In the genomic region with DNA sequence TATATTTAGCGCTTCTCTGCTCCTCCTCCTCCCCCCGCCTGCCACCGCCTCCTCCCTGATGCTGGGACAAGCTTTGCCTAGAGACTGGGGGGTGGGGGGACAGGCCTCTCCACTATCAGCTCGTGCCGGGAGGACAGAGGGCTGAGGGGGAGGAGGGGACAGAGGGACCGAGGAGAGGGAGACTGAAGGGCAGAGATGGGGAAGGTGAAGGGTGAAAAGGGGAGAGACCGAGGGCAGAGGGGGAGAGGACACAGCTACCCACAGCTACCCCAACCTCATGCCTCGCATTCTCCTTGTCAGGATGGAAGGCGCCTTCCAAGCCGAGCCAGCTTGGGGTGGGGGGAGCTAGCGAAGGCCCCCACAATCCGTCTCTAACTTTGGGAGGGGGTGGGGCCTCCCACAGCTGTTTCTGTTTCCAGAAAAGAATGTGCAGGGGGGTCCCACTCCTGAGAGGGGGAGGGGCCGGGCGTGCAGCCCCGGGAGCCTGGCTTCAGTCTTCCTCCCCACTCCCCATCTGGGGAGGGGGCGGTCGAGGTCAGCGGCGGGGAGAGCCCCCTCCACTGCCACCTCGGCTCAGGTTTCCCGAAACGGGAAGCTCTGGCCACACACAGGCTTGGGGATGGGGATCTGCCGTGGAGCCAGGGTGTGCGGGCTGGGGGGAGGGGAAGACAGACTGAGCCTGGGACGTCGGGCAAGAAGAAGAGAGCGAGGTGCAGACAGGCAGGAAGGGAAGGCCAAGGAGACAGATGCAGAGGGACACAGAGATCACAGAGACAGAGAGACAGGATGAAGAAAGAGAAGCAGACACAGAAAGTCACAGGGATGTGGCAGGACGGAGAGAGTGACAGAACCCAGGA, we compare ENCODE assay signal across 1 cellular context.
A peak's percentile ranks its signal among the peaks of the same experiment; 100 is the strongest.
TF ChIP-seq lines count a peak whose summit lies in the region.

No MANE protein-coding gene starts in this region.

TF ChIP-seq in H1, 55 proteins besides CTCF, POLR2A, EP300 and RAD21:
- TF ChIP-seq NRF1 (IDR thresholded peaks at IDR 0.05; ENCODE audit: low read depth, low read length) (no peak), BACH1 (IDR thresholded peaks at IDR 0.05; ENCODE audit: low read length) (no peak; the same call in 1 of the 2 replicates), HDAC2 (IDR thresholded peaks at IDR 0.05; ENCODE audit: borderline replicate concordance in 1 of 2, low read depth in 2 of 2, low read length in 2 of 2) (no peak), CTBP2 (IDR thresholded peaks at IDR 0.05; ENCODE audit: borderline replicate concordance, insufficient read depth, insufficient read length, low read length) (peak; percentile 48), TAF1 (IDR thresholded peaks at IDR 0.05; ENCODE audit: low read depth, low read length) (no peak), RBBP5 (IDR thresholded peaks at IDR 0.05; ENCODE audit: borderline replicate concordance, low read depth, low read length) (peak; percentile 71), MAFK (IDR thresholded peaks at IDR 0.05; ENCODE audit: low read depth, low read length) (no peak), EZH2 (IDR thresholded peaks at IDR 0.05; ENCODE audit: low read depth, low read length, severe bottlenecking) (peak; percentile 9), SRF (IDR thresholded peaks at IDR 0.05; ENCODE audit: low read depth, low read length) (no peak), ASH2L (IDR thresholded peaks at IDR 0.05; ENCODE audit: low read length) (peak; percentile 26), SAP30 (IDR thresholded peaks at IDR 0.05; ENCODE audit: insufficient read depth, insufficient replicate concordance, low read length) (peak; percentile 3), SUZ12 (IDR thresholded peaks at IDR 0.05; ENCODE audit: low read length) (0 out of 2 replicates have a peak, but pooled peaks have one; percentile 9), PHF8 (conservative IDR thresholded peaks at IDR 0.05; ENCODE audit: low read depth, low read length) (0 out of 2 replicates have a peak, but pooled peaks have one; percentile 4)
